In genomic region chr10:71984798-71985388, GRCh38 we compare ENCODE assay signal across 11 cellular contexts. TPM values are rescaled to one million over a fixed set of nuclear protein-coding genes. Genes with fewer than 3 reads are reported as not detected.
DNase-seq lines count a peak whose midpoint lies in the region; ATAC-seq and TF ChIP-seq lines count a peak whose summit lies in the region.
"Had no signal": no experiment of that assay in that cellular context is flagged by ENCODE, and none has a peak within 500 bp of the region (broad histone marks: within the 10 kb centered on the region; RNA-seq: fewer than 3 reads in every experiment).

No MANE protein-coding gene starts in this region.

- peaks cover 18% of the 10 kb centered on the region for H3K79me1 ChIP-seq in trophoblast cell (ENCODE audit: low read length)

- peak overlapping the region; percentile 5 for H3K14ac ChIP-seq in trophoblast cell (ENCODE audit: low read length)

- no peak overlapping the region for H2BK5ac ChIP-seq in trophoblast cell (ENCODE audit: low read depth, low read length, poor library complexity)

- H3K4me2 ChIP-seq in trophoblast cell (ENCODE audit: low read length), result no peak overlapping the region

- H4K8ac ChIP-seq in trophoblast cell (ENCODE audit: low read depth, low read length), result no peak overlapping the region

- H3K18ac ChIP-seq in trophoblast cell (ENCODE audit: low read length), result peak overlapping the region; percentile 43

- H2AK5ac ChIP-seq in trophoblast cell (ENCODE audit: low read length), result no peak overlapping the region

- H3K4ac ChIP-seq in trophoblast cell (ENCODE audit: low read depth, low read length), result no peak overlapping the region

- H3K9ac ChIP-seq in duodenal mucosa (ENCODE audit: low read depth in 1 of 2, low read length in 2 of 2) (no peak overlapping the region), trophoblast cell (ENCODE audit: low read length) (no peak overlapping the region)

- H3K36me3 ChIP-seq in BE2C (no peaks in the 10 kb centered on the region), duodenal mucosa (ENCODE audit: control insufficient read depth in 1 of 2, insufficient read depth in 2 of 2, low read length in 2 of 2) (no peaks in the 10 kb centered on the region), trophoblast cell (ENCODE audit: control insufficient read depth in 1 of 2, insufficient read depth in 2 of 2, low read length in 2 of 2) (peaks cover 0 to 5% of the 10 kb centered on the region in 2 experiments)

- H4K91ac ChIP-seq in trophoblast cell (ENCODE audit: low read depth, low read length), result peak overlapping the region; percentile 46

- H3K4me1 ChIP-seq in BE2C (peaks cover 36% of the 10 kb centered on the region), duodenal mucosa (ENCODE audit: control insufficient read depth in 1 of 2, insufficient read depth in 2 of 2, low read length in 2 of 2) (peaks cover 24 to 32% of the 10 kb centered on the region in 2 donors), trophoblast cell (ENCODE audit: control insufficient read depth in 1 of 2, insufficient read depth in 2 of 2, low read length in 2 of 2) (peaks cover 23 to 27% of the 10 kb centered on the region in 2 experiments)

- H3K27ac ChIP-seq in duodenal mucosa (ENCODE audit: low read depth, low read length) (peak overlapping the region; percentile 58), trophoblast cell (ENCODE audit: low read depth, low read length) (peak overlapping the region; percentile 6)

- DNase-seq in BE2C (peak; percentile 59), GM20000 (ENCODE audit: low spot score) (peak; percentile 51), trophoblast cell (no peak), NCI-H446 treated with DMSO at 0.1 percent for 48 hours (lab: John Stamatoyannopoulos, UW) (no peak), HPDE6-E6E7 (ENCODE audit: extremely low spot score) (no peak)
- DNase-seq: CD4-positive, alpha-beta T cell; kidney glomerular epithelial cell; T1000 had no signal

- no peak overlapping the region for H2AFZ ChIP-seq in trophoblast cell (ENCODE audit: insufficient read depth, low read length, poor library complexity)

- no peak overlapping the region for H4K12ac ChIP-seq in trophoblast cell (ENCODE audit: low read depth, low read length)

- H3K9me3 ChIP-seq in BE2C, result peaks cover 2% of the 10 kb centered on the region; the same call in 1 of the 2 replicates
- no peaks in the 10 kb centered on the region for H3K9me3 ChIP-seq in duodenal mucosa (ENCODE audit: control insufficient read depth in 1 of 2, low read length in 2 of 2)
- no peaks in the 10 kb centered on the region for H3K9me3 ChIP-seq in trophoblast cell (ENCODE audit: insufficient read depth, low read depth, low read length)

- no peaks in the 10 kb centered on the region for H3K27me3 ChIP-seq in BE2C
- H3K27me3 ChIP-seq in duodenal mucosa (ENCODE audit: control insufficient read depth in 1 of 2, insufficient read depth in 2 of 2, low read length in 2 of 2), result no peaks in the 10 kb centered on the region
- no peaks in the 10 kb centered on the region for H3K27me3 ChIP-seq in trophoblast cell (ENCODE audit: insufficient read depth, low read length)

- H3K4me3 ChIP-seq in BE2C (ENCODE audit: low read depth, low read length) (no peak overlapping the region), duodenal mucosa (ENCODE audit: low read depth in 1 of 2, low read length in 2 of 2) (no peak overlapping the region), trophoblast cell (ENCODE audit: low read depth, low read length) (no peak overlapping the region)

- H3K23ac ChIP-seq in trophoblast cell (ENCODE audit: low read length), result no peak overlapping the region

- peak overlapping the region; percentile 65 for H2BK120ac ChIP-seq in trophoblast cell (ENCODE audit: insufficient read depth, low read length, poor library complexity)

- H2BK12ac ChIP-seq in trophoblast cell (ENCODE audit: low read length), result peak overlapping the region; percentile 61

- WGBS in trophoblast cell (ENCODE audit: extremely low coverage, insufficient coverage, insufficient read length), result no CpG with 5 or more reads among the region's 9 CpGs

- H3K79me2 ChIP-seq in trophoblast cell (ENCODE audit: control insufficient read depth, insufficient read depth, low read length, poor library complexity), result peaks cover 4% of the 10 kb centered on the region

- no peak for ATAC-seq in HG03439 (IDR thresholded peaks at IDR 0.05; ENCODE audit: unreplicated experiment)
- no peak for ATAC-seq in HG03469 (IDR thresholded peaks at IDR 0.05; ENCODE audit: unreplicated experiment)

- TF ChIP-seq CTCF in BE2C (IDR thresholded peaks at IDR 0.05; ENCODE audit: low read depth, low read length), result no peak
- no peak for TF ChIP-seq CTCF in GM20000 (IDR thresholded peaks at IDR 0.05; ENCODE audit: extremely low read depth, missing control alignments)

RNA-seq across cellular contexts. Expression of gene CHST3, which starts 20.7 kb away (rescaled TPM):
- polyA plus RNA-seq in BE2C (2012; ENCODE audit: insufficient read depth, insufficient read length, low read depth), result 21.1 TPM
- polyA plus RNA-seq in trophoblast cell (2013), result 12.1 and 12.5 TPM in 2 replicates

Comparison
In these comparisons a context has a peak if more than half of its experiments do, and no peak if none do; other contexts are left out.
1. DNase-seq: peak in BE2C (single experiment) and GM20000 (single experiment); none in trophoblast cell (0 of 2), NCI-H446 treated with DMSO at 0.1 percent for 48 hours (single experiment) and HPDE6-E6E7 (single experiment).